ENCODE assay signal across 8 cellular contexts in genomic region chr12:104064031-104064841, GRCh38. TPM values are rescaled to one million over a fixed set of nuclear protein-coding genes. Genes with fewer than 3 reads are reported as not detected.
A peak's percentile ranks its signal among the peaks of the same experiment; 100 is the strongest.
DNase-seq lines count a peak whose midpoint lies in the region; TF ChIP-seq lines count a peak whose summit lies in the region.

Gene HCFC2, plus strand, starts transcription at chr12:104064531. Its CDS starts 30 bp downstream, at chr12:104064561.

- H3K36me3 ChIP-seq in HAP-1 (replicated peaks) (peaks cover 6% of the 10 kb centered on the region; the same call in 1 of the 2 replicates), MM.1S (replicated peaks; ENCODE audit: insufficient read depth, low read length) (no peaks in the 10 kb centered on the region), SJSA1 (peaks cover 29% of the 10 kb centered on the region), suprapubic skin (peaks cover 8% of the 10 kb centered on the region)

- peak within 1 kb of the TSS; percentile 93 for H2AFZ ChIP-seq in MM.1S (ENCODE audit: low read length)

- H4K20me1 ChIP-seq in MM.1S (ENCODE audit: insufficient read depth, low read length), result no peaks in the 10 kb centered on the region

- peaks cover 40% of the 10 kb centered on the region for H3K79me2 ChIP-seq in MM.1S (ENCODE audit: low read length)

- H3F3A ChIP-seq in MM.1S (ENCODE audit: insufficient read depth, low read length), result peaks cover 12% of the 10 kb centered on the region

- H3K9me3 ChIP-seq in HAP-1 (no peaks in the 10 kb centered on the region), MM.1S (replicated peaks; ENCODE audit: insufficient read depth, low read length) (no peaks in the 10 kb centered on the region), SJSA1 (replicated peaks) (no peaks in the 10 kb centered on the region), suprapubic skin (no peaks in the 10 kb centered on the region)

- H3K27me3 ChIP-seq in HAP-1 (ENCODE audit: low read depth) (no peaks in the 10 kb centered on the region; the same call in 1 of the 2 replicates), MM.1S (replicated peaks; ENCODE audit: insufficient read depth, low read length) (no peaks in the 10 kb centered on the region), SJSA1 (replicated peaks) (no peaks in the 10 kb centered on the region), suprapubic skin (no peaks in the 10 kb centered on the region)

- H3K9me2 ChIP-seq in MM.1S (replicated peaks; ENCODE audit: insufficient read depth, low read length), result no peaks in the 10 kb centered on the region

- H3K4me3 ChIP-seq in HAP-1 (peak within 1 kb of the TSS; percentile 97), MM.1S (ENCODE audit: low read length) (peak within 1 kb of the TSS; percentile 84), SJSA1 (peak within 1 kb of the TSS; percentile 79), suprapubic skin (peak within 1 kb of the TSS; percentile 81)

- peak within 1 kb of the TSS; percentile 82 for H3K27ac ChIP-seq in MM.1S (ENCODE audit: low read length)
- peak within 1 kb of the TSS; percentile 42 for H3K27ac ChIP-seq in SJSA1
- peak within 1 kb of the TSS; percentile 79 for H3K27ac ChIP-seq in suprapubic skin

- no peak for TF ChIP-seq EP300 in suprapubic skin (IDR thresholded peaks at IDR 0.05)

- H3K4me1 ChIP-seq in HAP-1 (peaks cover 8% of the 10 kb centered on the region), MM.1S (ENCODE audit: low read length) (peaks cover 15% of the 10 kb centered on the region), SJSA1 (replicated peaks) (peaks cover 16% of the 10 kb centered on the region), suprapubic skin (peaks cover 36% of the 10 kb centered on the region)

- peak within 1 kb of the TSS; percentile 79 for H3K4me2 ChIP-seq in MM.1S (ENCODE audit: low read depth, low read length)

- TF ChIP-seq CTCF in MM.1S (IDR thresholded peaks at IDR 0.05; ENCODE audit: low read length), result no peak
- TF ChIP-seq CTCF in suprapubic skin (IDR thresholded peaks at IDR 0.05), result no peak

- peak within 1 kb of the TSS; percentile 76 for H3K9ac ChIP-seq in MM.1S (ENCODE audit: low read length)

- TF ChIP-seq POLR2A in suprapubic skin (IDR thresholded peaks at IDR 0.05), result peak in 1 of 2 donors; percentile 12

- DNase-seq in GDM1 (lab: John Stamatoyannopoulos, UW) (peak; percentile 80), HAP-1 (ENCODE audit: low spot score in 2 of 2) (peak; percentile 84 to 96), MM.1S (peak; percentile 94), SJSA1 (ENCODE audit: low read depth in 1 of 2, low spot score in 2 of 2) (peak; percentile 94 to 96), germinal center (ENCODE audit: low spot score) (peak; percentile 96), occipital lobe (lab: John Stamatoyannopoulos, UW) (peak; percentile 85), suprapubic skin (ENCODE audit: low spot score in 2 of 2) (peak; percentile 92 to 93)
- DNase-seq in activated naive CD4-positive, alpha-beta T cell (lab: John Stamatoyannopoulos, UW), result peak; percentile 64 to 82 (median 70)

- 0% methylated on average over 40 of the region's 74 CpGs for WGBS in suprapubic skin

- in situ Hi-C loops in HAP-1 (cut with MboI; ENCODE audit: low sequenced_read_pairs), result no loop called here

RNA-seq across cellular contexts. Expression of gene HCFC2, which starts in this region (rescaled TPM):
- 27.0 and 29.8 TPM in 2 replicates for total RNA-seq in SJSA1 (2014; rRNA removed; shearing (Covaris generic))
- 84.4 TPM for total RNA-seq in occipital lobe
- 10 to 100 TPM; 16.9 to 28.1 (median 20.0) TPM for total RNA-seq in suprapubic skin

Comparison
In these comparisons a context has a peak if more than half of its experiments do, and no peak if none do; other contexts are left out.
1. Peak in every context shown above with its lines: DNase-seq, H3K4me3 ChIP-seq and H3K27ac ChIP-seq.